In genomic region chr1:17919525-17920439, GRCh38 we compare ENCODE assay signal across 8 cellular contexts.
DNase-seq lines count a peak whose midpoint lies in the region; ATAC-seq and TF ChIP-seq lines count a peak whose summit lies in the region.

No MANE protein-coding gene starts in this region.

- intact Hi-C loops in A673 (cut with micrococcal nuclease; ENCODE audit: unreplicated experiment), result loop anchor here (5.0 kb wide), 2 partner anchors 298 to 658 kb away; no protein-coding TSS in a partner anchor

- H3K4me3 ChIP-seq in A673 (ENCODE audit: low read depth, low read length, poor library complexity, severe bottlenecking), result no peak overlapping the region
- H3K4me3 ChIP-seq in GM06990 (replicated peaks; ENCODE audit: low read depth, low read length), result no peak overlapping the region

- no peaks in the 10 kb centered on the region for H3K9me3 ChIP-seq in A673 (ENCODE audit: low read depth, low read length, poor library complexity, severe bottlenecking)

- POLR2A ChIA-PET in A673 (lab: Charles Lee; ENCODE audit: low non-redundant PET), result no interaction called here

- in situ Hi-C loops in SK-MEL-5 (cut with HindIII; ENCODE audit: low pct_unique_long_range_greater_than_20kb, low sequenced_read_pairs), result no loop called here
- in situ Hi-C loops in GM13977 (cut with MboI; ENCODE audit: low pct_unique_long_range_greater_than_20kb, low sequenced_read_pairs, unreplicated experiment), result no loop called here

- no peaks in the 10 kb centered on the region for H3K4me1 ChIP-seq in A673 (ENCODE audit: insufficient read depth, low read length, poor library complexity, severe bottlenecking)

- H3K27ac ChIP-seq in A673 (ENCODE audit: low read depth, low read length, poor library complexity, severe bottlenecking), result no peak overlapping the region

- no TSS peak for BruUV-seq in A673 (replicated peaks; lab: Mats Ljungman, UMichigan)

- CTCF ChIA-PET in A673 (lab: Charles Lee), result no interaction called here

- peaks cover 22% of the 10 kb centered on the region for H3K27me3 ChIP-seq in A673 (replicated peaks; ENCODE audit: insufficient read depth, low read depth, low read length, poor library complexity)
- H3K27me3 ChIP-seq in GM06990 (replicated peaks; ENCODE audit: control insufficient read depth, insufficient read depth, low read length), result no peaks in the 10 kb centered on the region

- H3K36me3 ChIP-seq in A673 (ENCODE audit: insufficient read depth, low read length, poor library complexity, severe bottlenecking) (no peaks in the 10 kb centered on the region), GM06990 (ENCODE audit: control insufficient read depth, insufficient read depth, low read length) (no peaks in the 10 kb centered on the region)

- DNase-seq in A673 (ENCODE audit: low spot score) (peak; percentile 51), GM06990 (ENCODE audit: extremely low read depth, insufficient read length) (no peak), SK-MEL-5 (ENCODE audit: low read depth, low spot score) (peak; percentile 54), hepatic stellate cell (ENCODE audit: low spot score) (peak; percentile 37), GM13977 (ENCODE audit: low spot score) (no peak)
- no peak for DNase-seq in activated T-cell treated with anti-CD3 and anti-CD28 coated beads, Interleukin-2, amount 50 U/mL, for 1 hour

- TF ChIP-seq CTCF in A673 (conservative IDR thresholded peaks at IDR 0.05; ENCODE audit: low read depth, low read length) (peak; percentile 41), GM06990 (IDR thresholded peaks at IDR 0.05; ENCODE audit: insufficient read depth, low read length, poor library complexity, severe bottlenecking) (peak; percentile 29), GM13977 (IDR thresholded peaks at IDR 0.05; ENCODE audit: extremely low read depth, insufficient read depth, missing control alignments) (no peak)

- ATAC-seq in HG03342 (IDR thresholded peaks at IDR 0.05; ENCODE audit: unreplicated experiment) (no peak), GM21717 (IDR thresholded peaks at IDR 0.05; ENCODE audit: unreplicated experiment) (no peak)

Comparison
In these comparisons a context has a peak if more than half of its experiments do, and no peak if none do; other contexts are left out.
1. DNase-seq: peak in A673 (single experiment), SK-MEL-5 (single experiment) and hepatic stellate cell (single experiment); none in GM06990 (single experiment), activated T-cell treated with anti-CD3 and anti-CD28 coated beads, Interleukin-2, amount 50 U/mL, for 1 hour (single experiment) and GM13977 (single experiment).